In the genomic region with DNA sequence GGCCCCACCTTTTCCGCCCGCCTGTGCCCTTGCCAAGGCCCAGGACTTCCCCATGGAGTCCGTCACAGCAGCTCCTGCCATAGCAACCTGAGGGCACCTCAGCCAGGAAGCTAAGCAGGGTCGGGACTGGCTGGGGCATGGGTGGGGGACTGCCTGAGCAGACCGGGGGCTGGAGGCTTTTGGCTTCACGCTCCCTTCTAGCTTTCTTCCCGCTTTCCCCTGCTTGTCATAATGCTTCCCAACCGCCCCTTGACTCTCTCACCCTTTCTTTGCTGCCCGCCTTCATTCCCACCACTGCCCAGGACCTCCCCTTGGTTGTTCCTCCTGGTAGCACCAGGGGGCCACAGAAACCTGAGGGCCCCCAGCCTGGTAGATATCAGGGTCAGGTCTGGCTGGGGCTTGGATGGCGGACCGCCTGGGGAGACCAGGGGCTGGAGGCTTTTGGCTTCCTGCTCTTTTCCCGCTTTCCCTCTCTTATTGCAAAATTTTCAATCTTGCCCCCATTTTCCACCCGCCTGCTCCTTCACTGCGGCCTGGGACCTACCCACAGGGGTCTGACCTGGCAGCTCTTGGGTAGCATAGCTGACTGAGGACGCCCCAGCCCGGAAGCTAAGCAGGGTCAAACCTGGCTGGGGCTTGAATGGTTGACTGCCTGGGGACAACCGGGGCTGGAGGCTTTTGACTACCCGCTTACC, we compare ENCODE assay signal across 30 cellular contexts.
"Had no signal": no experiment of that assay in that cellular context is flagged by ENCODE, and none has a peak within 500 bp of the region (broad histone marks: within the 10 kb centered on the region; RNA-seq: fewer than 3 reads in every experiment).

No MANE protein-coding gene starts in this region.

- H3K27me3 ChIP-seq: adrenal gland, body of pancreas, colonic mucosa, foreskin keratinocyte, gastrocnemius medialis, heart left ventricle had no signal

- H3K9me3 ChIP-seq: adrenal gland, body of pancreas, colonic mucosa, gastrocnemius medialis had no signal

- H3K27ac ChIP-seq: adrenal gland, body of pancreas, colonic mucosa, dorsolateral prefrontal cortex, foreskin keratinocyte, gastrocnemius medialis, heart left ventricle, WERI-Rb-1 had no signal

- DNase-seq: activated B cell treated with CpG ODN at 0.5 μM for 24 hours; activated CD4-positive, alpha-beta T cell treated with anti-CD3 and anti-CD28 coated beads for 48 hours; activated CD4-positive, alpha-beta T cell treated with anti-CD3 and anti-CD28 coated beads, Interleukin-2, amount 50 U/mL, for 1 hour; activated CD4-positive, alpha-beta T cell treated with anti-CD3 and anti-CD28 coated beads, Interleukin-2, amount 50 U/mL, for 48 hours; activated CD8-positive, alpha-beta T cell treated with anti-CD3 and anti-CD28 coated beads, Interleukin-2, amount 10 ng/mL, durations not matched to agents 7 days and 5 days; activated effector memory CD4-positive, alpha-beta T cell treated with Interleukin-2 at 50 U/mL for 16 hours; activated naive CD4-positive, alpha-beta T cell treated with anti-CD3 and anti-CD28 coated beads for 36 hours; activated naive CD8-positive, alpha-beta T cell treated with anti-CD3 and anti-CD28 coated beads for 36 hours; activated naive CD8-positive, alpha-beta T cell treated with anti-CD3 and anti-CD28 coated beads, Interleukin-2, amount 50 U/mL, for 24 hours; activated T-cell treated with anti-CD3 and anti-CD28 coated beads, Interleukin-2, amount 50 U/mL, for 4 hours; amygdala; aorta; body of pancreas; caudate nucleus; colonic mucosa; effector memory CD4-positive, alpha-beta T cell; endodermal cell; foreskin keratinocyte; gastrocnemius medialis; glutamatergic neuron; heart left ventricle; T-helper 1 cell; T-helper 17 cell; T1000; WERI-Rb-1 had no signal

- H3K36me3 ChIP-seq: adrenal gland, colonic mucosa, gastrocnemius medialis, heart left ventricle, WERI-Rb-1 had no signal

- H3K4me1 ChIP-seq: adrenal gland, body of pancreas, colonic mucosa, foreskin keratinocyte, gastrocnemius medialis, heart left ventricle had no signal

- H3K4me3 ChIP-seq: adrenal gland, body of pancreas, colonic mucosa, dorsolateral prefrontal cortex, gastrocnemius medialis, heart left ventricle had no signal

- ATAC-seq: activated CD4-positive, CD25-positive, alpha-beta regulatory T cell treated with anti-CD3 and anti-CD28 coated beads, Interleukin-2, amount 50 U/mL, for 24 hours; activated CD8-positive, alpha-beta T cell treated with anti-CD3 and anti-CD28 coated beads, Interleukin-2, amount 10 ng/mL, durations not matched to agents 7 days and 5 days; activated naive CD8-positive, alpha-beta T cell treated with anti-CD3 and anti-CD28 coated beads, Interleukin-2, amount 50 U/mL, for 24 hours; activated T-cell treated with anti-CD3 and anti-CD28 coated beads, Interleukin-2, amount 50 U/mL, for 4 hours; activated T-helper 17 cell treated with anti-CD3 and anti-CD28 coated beads, Interleukin-2, amount 50 U/mL, for 72 hours; body of pancreas; esophagus mucosa; foreskin keratinocyte; gastrocnemius medialis; heart left ventricle; T-helper 17 cell had no signal
